ENCODE assay signal across 26 cellular contexts in the genomic region with DNA sequence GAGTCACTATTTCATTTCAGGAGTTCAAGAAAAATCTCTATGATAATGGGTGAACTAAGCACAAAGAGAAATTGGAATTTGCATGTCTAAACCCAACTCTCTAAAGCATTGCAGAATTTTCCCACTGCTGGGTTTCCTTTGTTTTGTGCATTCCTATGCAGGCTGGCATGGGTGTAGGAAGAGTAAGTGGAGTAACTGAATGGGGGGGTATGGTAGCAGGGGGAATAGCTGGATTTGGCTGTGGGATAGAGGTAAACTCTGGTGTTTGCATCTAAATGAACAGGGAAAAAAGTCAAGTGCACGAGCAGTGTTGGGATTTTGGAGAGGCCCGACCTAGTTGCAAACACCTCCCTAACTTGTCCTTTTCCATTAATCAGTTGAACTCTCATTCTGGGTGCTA.
"Had no signal": no experiment of that assay in that cellular context is flagged by ENCODE, and none has a peak within 500 bp of the region (broad histone marks: within the 10 kb centered on the region; RNA-seq: fewer than 3 reads in every experiment).

No MANE protein-coding gene starts in this region.

- H3K27me3 ChIP-seq: body of pancreas, cardiac muscle cell, heart left ventricle, testis, vagina had no signal

- H3K27me3 Mint-ChIP-seq: activated CD4-positive, alpha-beta memory T cell treated with anti-CD3 and anti-CD28 coated beads, Interleukin-2, amount 10 ng/mL, durations not matched to agents 7 days and 5 days; activated naive CD4-positive, alpha-beta T cell treated with anti-CD3 and anti-CD28 coated beads, Interleukin-2, amount 10 ng/mL, durations not matched to agents 7 days and 5 days; activated naive CD8-positive, alpha-beta T cell treated with anti-CD3 and anti-CD28 coated beads, Interleukin-2, amount 50 U/mL, for 24 hours; naive B cell; stimulated activated naive B cell treated with anti-CD40 and anti-IgM and Interleukin-4, amounts not matched to agents 10 μg/mL and 1 μg/mL and 100 μg/mL, for 72 hours had no signal

- H3K27ac Mint-ChIP-seq: activated CD4-positive, alpha-beta memory T cell treated with anti-CD3 and anti-CD28 coated beads, Interleukin-2, amount 10 ng/mL, durations not matched to agents 7 days and 5 days; activated naive CD4-positive, alpha-beta T cell treated with anti-CD3 and anti-CD28 coated beads, Interleukin-2, amount 10 ng/mL, durations not matched to agents 7 days and 5 days; activated naive CD8-positive, alpha-beta T cell treated with anti-CD3 and anti-CD28 coated beads, Interleukin-2, amount 50 U/mL, for 24 hours; memory B cell; naive B cell; stimulated activated naive B cell treated with anti-CD40 and anti-IgM and Interleukin-4, amounts not matched to agents 10 μg/mL and 1 μg/mL and 100 μg/mL, for 72 hours; T-helper 1 cell treated with Interleukin-12 subunit alpha and Interleukin-12 subunit beta and Interleukin-4 antibody, amounts not matched to agents 30 μg/mL and 1 μg/mL, for 36 hours had no signal

- H3K4me1 Mint-ChIP-seq: activated CD4-positive, alpha-beta memory T cell treated with anti-CD3 and anti-CD28 coated beads, Interleukin-2, amount 10 ng/mL, durations not matched to agents 7 days and 5 days; activated naive CD4-positive, alpha-beta T cell treated with anti-CD3 and anti-CD28 coated beads, Interleukin-2, amount 10 ng/mL, durations not matched to agents 7 days and 5 days; activated naive CD8-positive, alpha-beta T cell treated with anti-CD3 and anti-CD28 coated beads, Interleukin-2, amount 50 U/mL, for 24 hours; memory B cell; naive B cell; stimulated activated naive B cell treated with anti-CD40 and anti-IgM and Interleukin-4, amounts not matched to agents 10 μg/mL and 1 μg/mL and 100 μg/mL, for 72 hours had no signal

- H3K9me3 Mint-ChIP-seq: activated naive CD8-positive, alpha-beta T cell treated with anti-CD3 and anti-CD28 coated beads, Interleukin-2, amount 50 U/mL, for 24 hours; activated T-cell treated with anti-CD3 and anti-CD28 coated beads, Interleukin-2, amount 50 U/mL, for 72 hours; memory B cell; T-helper 1 cell treated with Interleukin-12 subunit alpha and Interleukin-12 subunit beta and Interleukin-4 antibody, amounts not matched to agents 30 μg/mL and 1 μg/mL, for 36 hours had no signal

- H3K36me3 ChIP-seq: cardiac muscle cell, heart left ventricle, vagina had no signal

- H3K4me3 Mint-ChIP-seq: activated CD4-positive, alpha-beta memory T cell treated with anti-CD3 and anti-CD28 coated beads, Interleukin-2, amount 10 ng/mL, durations not matched to agents 7 days and 5 days; activated naive CD4-positive, alpha-beta T cell treated with anti-CD3 and anti-CD28 coated beads, Interleukin-2, amount 10 ng/mL, durations not matched to agents 7 days and 5 days; activated naive CD8-positive, alpha-beta T cell treated with anti-CD3 and anti-CD28 coated beads, Interleukin-2, amount 50 U/mL, for 24 hours; activated T-cell treated with anti-CD3 and anti-CD28 coated beads, Interleukin-2, amount 50 U/mL, for 72 hours; memory B cell; stimulated activated naive B cell treated with anti-CD40 and anti-IgM and Interleukin-4, amounts not matched to agents 10 μg/mL and 1 μg/mL and 100 μg/mL, for 72 hours; T-helper 1 cell treated with Interleukin-12 subunit alpha and Interleukin-12 subunit beta and Interleukin-4 antibody, amounts not matched to agents 30 μg/mL and 1 μg/mL, for 36 hours had no signal

- H3K4me1 ChIP-seq: body of pancreas, heart left ventricle, vagina had no signal

- H3K36me3 Mint-ChIP-seq: activated naive CD4-positive, alpha-beta T cell treated with anti-CD3 and anti-CD28 coated beads, Interleukin-2, amount 10 ng/mL, durations not matched to agents 7 days and 5 days; memory B cell; naive B cell; stimulated activated naive B cell treated with anti-CD40 and anti-IgM and Interleukin-4, amounts not matched to agents 10 μg/mL and 1 μg/mL and 100 μg/mL, for 72 hours had no signal

- H3K27ac ChIP-seq: body of pancreas, cardiac muscle cell, epithelial cell of prostate, heart left ventricle, testis, vagina had no signal

- ATAC-seq: activated naive CD8-positive, alpha-beta T cell treated with anti-CD3 and anti-CD28 coated beads, Interleukin-2, amount 50 U/mL, for 24 hours; activated T-cell treated with anti-CD3 and anti-CD28 coated beads, Interleukin-2, amount 50 U/mL, for 72 hours; body of pancreas; heart left ventricle; left cardiac atrium; sciatic nerve; stimulated activated naive B cell treated with anti-CD40 and anti-IgM and Interleukin-4, amounts not matched to agents 10 μg/mL and 1 μg/mL and 100 μg/mL, for 72 hours had no signal

- H3K4me3 ChIP-seq: body of pancreas, cardiac muscle cell, heart left ventricle, testis, vagina had no signal

- H3K9me3 ChIP-seq: body of pancreas, heart left ventricle, testis, vagina had no signal

- DNase-seq: activated CD4-positive, alpha-beta memory T cell treated with anti-CD3 and anti-CD28 coated beads, Interleukin-2, amount 10 ng/mL, durations not matched to agents 7 days and 5 days; activated CD4-positive, alpha-beta T cell treated with anti-CD3 and anti-CD28 coated beads for 48 hours; activated CD4-positive, CD25-positive, alpha-beta regulatory T cell; activated effector memory CD4-positive, alpha-beta T cell treated with Interleukin-2 at 50 U/mL for 16 hours; activated naive CD4-positive, alpha-beta T cell treated with anti-CD3 and anti-CD28 coated beads, Interleukin-2, amount 10 ng/mL, durations not matched to agents 7 days and 5 days; activated naive CD8-positive, alpha-beta T cell treated with anti-CD3 and anti-CD28 coated beads, Interleukin-2, amount 50 U/mL, for 24 hours; activated T-cell treated with anti-CD3 and anti-CD28 coated beads, Interleukin-2, amount 50 U/mL, for 72 hours; body of pancreas; cortex of kidney; heart left ventricle; islet precursor cell; left cardiac atrium; naive B cell; occipital lobe; small intestine; stimulated activated CD8-positive, alpha-beta memory T cell treated with anti-CD3 and anti-CD28 coated beads, Interleukin-4, amount 100 ng/mL, for 48 hours; stimulated activated naive B cell treated with anti-CD40 and anti-IgM and Interleukin-4, amounts not matched to agents 10 μg/mL and 1 μg/mL and 100 μg/mL, for 72 hours; T1000; testis; trophoblast cell had no signal
